22 cellular contexts compared by ENCODE assay signal in the genomic region with DNA sequence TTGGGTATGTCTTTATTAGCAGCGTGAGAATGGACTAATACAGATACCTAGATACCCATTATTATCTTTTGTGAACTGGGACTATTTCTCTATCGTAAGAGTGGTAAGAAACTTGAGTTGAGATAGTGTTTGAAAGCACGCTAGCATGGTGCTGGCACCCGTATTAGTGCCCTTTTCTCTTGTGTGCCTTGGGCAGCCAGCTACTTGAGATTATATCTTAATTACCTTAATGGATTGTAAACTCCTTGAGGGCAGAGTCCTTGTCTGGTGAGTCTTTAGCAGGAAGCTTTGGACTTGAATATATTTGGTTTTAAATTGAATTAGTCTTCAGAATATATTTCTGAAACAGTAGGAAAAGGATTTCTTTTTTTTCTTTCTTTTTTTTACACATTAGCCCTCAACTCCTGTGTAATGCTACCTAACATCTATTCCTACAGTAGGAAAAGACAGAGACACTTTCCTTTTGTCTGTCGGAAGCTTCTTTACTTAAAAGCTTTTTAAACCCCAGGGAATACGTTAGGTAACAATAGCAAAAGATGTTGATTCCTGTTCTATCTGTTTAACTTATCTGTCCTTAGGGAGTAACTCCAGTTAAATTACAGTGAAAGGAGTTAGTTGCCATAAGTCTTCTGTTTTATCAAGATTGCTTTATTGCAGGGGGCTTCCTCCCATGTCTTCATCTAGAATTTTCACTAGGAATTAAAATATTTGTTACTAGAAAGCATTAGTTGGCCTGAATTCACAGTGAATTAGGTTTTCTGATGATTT. TPM values are rescaled to one million over a fixed set of nuclear protein-coding genes. Genes with fewer than 3 reads are reported as not detected.
A peak's percentile ranks its signal among the peaks of the same experiment; 100 is the strongest.
DNase-seq lines count a peak whose midpoint lies in the region; ATAC-seq and TF ChIP-seq lines count a peak whose summit lies in the region.
"Had no signal": no experiment of that assay in that cellular context is flagged by ENCODE, and none has a peak within 500 bp of the region (broad histone marks: within the 10 kb centered on the region; RNA-seq: fewer than 3 reads in every experiment).

No MANE protein-coding gene starts in this region.

- intact Hi-C loops in MCF 10A (cut with micrococcal nuclease) (no loop called here), mammary epithelial cell (cut with micrococcal nuclease) (no loop called here), thyroid gland (cut with DNase I) (no loop called here), left ventricle myocardium superior (cut with micrococcal nuclease) (no loop called here)

- 88% methylated on average over 6 of the region's 6 CpGs for WGBS in mammary epithelial cell (ENCODE audit: low coverage, missing lambda C conversion rate)
- WGBS in mesendoderm (ENCODE audit: extremely low coverage, insufficient coverage, low lambda C conversion rate), result no CpG with 5 or more reads among the region's 6 CpGs
- 89 to 91% methylated on average over 6 of the region's 6 CpGs for WGBS in thyroid gland, 2 donors

- POLR2A ChIA-PET in MCF 10A (lab: Yijun Ruan, JAX), result interaction anchor here (0.7 to 17.9 kb wide), 5 partner anchors 10 to 79 kb away, joined by 3 to 313 read pairs (median 4); a partner anchor contains a TSS

- H2BK120ac ChIP-seq in mesendoderm (ENCODE audit: low read depth, low read length), result no peak overlapping the region

- H2BK15ac ChIP-seq in mesendoderm (replicated peaks; ENCODE audit: low read depth), result no peak overlapping the region

- H3K9me3 ChIP-seq in mammary epithelial cell (replicated peaks; ENCODE audit: insufficient read depth, low read length) (no peaks in the 10 kb centered on the region), thyroid gland (no peaks in the 10 kb centered on the region)
- H3K9me3 ChIP-seq: testis had no signal

- H3K79me1 ChIP-seq in mesendoderm (ENCODE audit: low read length), result peaks cover 31% of the 10 kb centered on the region

- no peak overlapping the region for H3K4me3 ChIP-seq in mammary epithelial cell (replicated peaks in 1 of 3; ENCODE audit: insufficient read depth in 1 of 3, low read depth in 2 of 3, low read length in 3 of 3)
- H3K4me3 ChIP-seq in mesendoderm (ENCODE audit: low read length), result no peak overlapping the region
- no peak overlapping the region for H3K4me3 ChIP-seq in thyroid gland (replicated peaks in 1 of 3)
- H3K4me3 ChIP-seq: spleen, testis had no signal

- H3K36me3 ChIP-seq in mammary epithelial cell (ENCODE audit: insufficient read depth, low read length) (no peaks in the 10 kb centered on the region), mesendoderm (ENCODE audit: control insufficient read depth, insufficient read depth, low read length) (no peaks in the 10 kb centered on the region), thyroid gland (no peaks in the 10 kb centered on the region)
- H3K36me3 ChIP-seq: spleen had no signal

- H3K27ac ChIP-seq in mammary epithelial cell (ENCODE audit: insufficient read depth, low read depth, low read length), result no peak overlapping the region
- H3K27ac ChIP-seq in mesendoderm (ENCODE audit: low read depth, low read length), result no peak overlapping the region
- H3K27ac ChIP-seq in thyroid gland, result peak overlapping the region; percentile 12 to 71 (median 53)
- H3K27ac ChIP-seq: C4-2B, testis had no signal

- TF ChIP-seq POLR2A in thyroid gland (IDR thresholded peaks at IDR 0.05), result no peak

- dilution Hi-C loops in mammary epithelial cell (cut with HindIII; ENCODE audit: low sequenced_read_pairs), result no loop called here

- peaks cover 6% of the 10 kb centered on the region for H3K36me3 Mint-ChIP-seq in MCF 10A (ENCODE audit: insufficient read depth, unreplicated experiment)

- H3K4me2 ChIP-seq in mammary epithelial cell (ENCODE audit: insufficient read depth, low read depth, low read length) (no peak overlapping the region), mesendoderm (ENCODE audit: low read length) (no peak overlapping the region)

- H3K9ac ChIP-seq in mammary epithelial cell (ENCODE audit: insufficient read depth, low read length), result no peak overlapping the region
- no peak overlapping the region for H3K9ac ChIP-seq in mesendoderm (ENCODE audit: low read length)

- no peak for ATAC-seq in GM21786 (IDR thresholded peaks at IDR 0.05; ENCODE audit: unreplicated experiment)
- ATAC-seq in left ventricle myocardium superior, result no peak
- ATAC-seq: HCT116 had no signal

- no peak overlapping the region for H2AFZ ChIP-seq in mammary epithelial cell (ENCODE audit: low read depth, low read length)

- in situ Hi-C loops in mammary epithelial cell (cut with MboI; ENCODE audit: low sequenced_read_pairs in 2 of 2), result no loop called here

- no peak overlapping the region for H3K56ac ChIP-seq in mesendoderm (ENCODE audit: low read length)

- peaks cover 60% of the 10 kb centered on the region for H3K4me1 Mint-ChIP-seq in MCF 10A (ENCODE audit: insufficient read depth, unreplicated experiment)

- peak overlapping the region; percentile 30 for H3K27ac Mint-ChIP-seq in MCF 10A (ENCODE audit: low read depth, unreplicated experiment)
- H3K27ac Mint-ChIP-seq: activated CD4-positive, alpha-beta T cell treated with anti-CD3 and anti-CD28 coated beads, Interleukin-2, amount 10 ng/mL, durations not matched to agents 24 days and 14 days; memory B cell had no signal

- H4K5ac ChIP-seq in mesendoderm (ENCODE audit: low read length), result no peak overlapping the region

- H3K27me3 ChIP-seq in mammary epithelial cell (ENCODE audit: insufficient read depth, low read length), result no peaks in the 10 kb centered on the region
- no peaks in the 10 kb centered on the region for H3K27me3 ChIP-seq in mesendoderm (ENCODE audit: insufficient read depth, low read length, poor library complexity)
- H3K27me3 ChIP-seq in thyroid gland, result no peaks in the 10 kb centered on the region
- H3K27me3 ChIP-seq: spleen, testis had no signal

- no peak overlapping the region for H3K23ac ChIP-seq in mesendoderm (ENCODE audit: low read length)

- H3K4me1 ChIP-seq in mammary epithelial cell (ENCODE audit: insufficient read depth, low read length) (peaks cover 34% of the 10 kb centered on the region), mesendoderm (ENCODE audit: control insufficient read depth, low read depth, low read length) (peaks cover 10% of the 10 kb centered on the region), thyroid gland (peaks cover 63 to 85% of the 10 kb centered on the region in 2 donors)

- no TSS peak for BruUV-seq in MCF 10A (replicated peaks; lab: Mats Ljungman, UMichigan)
- BruUV-seq in mammary epithelial cell (replicated peaks; lab: Mats Ljungman, UMichigan), result no TSS peak

- CTCF ChIA-PET in MCF 10A (lab: Yijun Ruan, JAX), result interaction anchor here (0.8 to 1.2 kb wide), 2 partner anchors 15 to 63 kb away, joined by 5 to 8 read pairs; no protein-coding TSS in a partner anchor
- CTCF ChIA-PET in mammary epithelial cell (lab: Charles Lee; ENCODE audit: low non-redundant PET), result no interaction called here

- TF ChIP-seq CTCF in MCF 10A (IDR thresholded peaks at IDR 0.05; ENCODE audit: unreplicated experiment) (no peak), mammary epithelial cell (conservative IDR thresholded peaks at IDR 0.05 in 1 of 2, IDR thresholded peaks at IDR 0.05 in 1 of 2; ENCODE audit: extremely low read depth in 1 of 2, insufficient read depth in 1 of 2, low read depth in 1 of 2, low read length in 2 of 2) (no peak), thyroid gland (IDR thresholded peaks at IDR 0.05) (no peak)

- H3K9me3 Mint-ChIP-seq in MCF 10A (ENCODE audit: unreplicated experiment), result no peaks in the 10 kb centered on the region

- no peaks in the 10 kb centered on the region for H4K20me1 ChIP-seq in mammary epithelial cell (ENCODE audit: insufficient read depth, low read length)

- no peak overlapping the region for H3K4me3 Mint-ChIP-seq in MCF 10A (ENCODE audit: unreplicated experiment)
- H3K4me3 Mint-ChIP-seq: activated CD4-positive, alpha-beta T cell treated with anti-CD3 and anti-CD28 coated beads, Interleukin-2, amount 10 ng/mL, durations not matched to agents 24 days and 14 days; brain; memory B cell had no signal

- H3K79me2 ChIP-seq in mammary epithelial cell (ENCODE audit: insufficient read depth, low read length) (peaks cover 99% of the 10 kb centered on the region), mesendoderm (ENCODE audit: control insufficient read depth, insufficient read depth, low read length) (peaks cover 67% of the 10 kb centered on the region)

- no peak overlapping the region for H3K18ac ChIP-seq in mesendoderm (ENCODE audit: low read length)

- H2AK5ac ChIP-seq in mesendoderm (ENCODE audit: low read length), result no peak overlapping the region

- no peaks in the 10 kb centered on the region for H3K27me3 Mint-ChIP-seq in MCF 10A (ENCODE audit: insufficient read depth, unreplicated experiment)
- H3K27me3 Mint-ChIP-seq: activated CD4-positive, alpha-beta T cell treated with anti-CD3 and anti-CD28 coated beads, Interleukin-2, amount 10 ng/mL, durations not matched to agents 24 days and 14 days; brain; memory B cell had no signal

- no peak overlapping the region for H4K8ac ChIP-seq in mesendoderm (ENCODE audit: low read depth, low read length)

- no peak for DNase-seq in MCF 10A (ENCODE audit: unreplicated experiment)
- DNase-seq in mammary epithelial cell, result no peak
- DNase-seq in NCI-H69 (lab: John Stamatoyannopoulos, UW), result peak; percentile 55
- DNase-seq in mesendoderm, result peak; percentile 77
- no peak for DNase-seq in thyroid gland
- DNase-seq in DMS53 treated with DMSO at 0.1 percent for 48 hours (lab: John Stamatoyannopoulos, UW; ENCODE audit: unreplicated experiment), result no peak
- DNase-seq in left ventricle myocardium superior, result no peak
- DNase-seq: activated CD4-positive, alpha-beta T cell treated with anti-CD3 and anti-CD28 coated beads, Interleukin-2, amount 10 ng/mL, durations not matched to agents 24 days and 14 days; effector CD4-positive, alpha-beta T cell; head of caudate nucleus; NCI-H2081 treated with DMSO at 0.1 percent for 48 hours; NCI-H524; spleen; stimulated activated CD4-positive, alpha-beta T cell treated with anti-CD3 and anti-CD28 coated beads, Interleukin-4, amount 100 ng/mL, for 1 hour; stimulated activated naive CD4-positive, alpha-beta T cell; T-helper 2 cell; testis had no signal

- H2BK5ac ChIP-seq in mesendoderm (ENCODE audit: low read length), result no peak overlapping the region

- H3K4ac ChIP-seq in mesendoderm (ENCODE audit: low read depth, low read length), result no peak overlapping the region

RNA-seq across cellular contexts. Expression of a gene that starts 26.0 kb away (rescaled TPM):
- 141 and 174 TPM in 2 replicates for total RNA-seq in MCF 10A (2022)
- total RNA-seq in mammary epithelial cell, result 10 to 100 TPM; 13.2 to 92.0 TPM
- 10.6 TPM for polyA plus RNA-seq in mammary epithelial cell
- 21.7 TPM for polyA minus RNA-seq in mammary epithelial cell
- polyA plus RNA-seq in mesendoderm (2013, experiment 1 of 2), result 172 TPM
- 171 TPM for polyA plus RNA-seq in mesendoderm (2013, experiment 2 of 2)
- total RNA-seq in thyroid gland, result 10 to 100 TPM; 31.3 to 46.3 (median 41.4) TPM
- 25.3 TPM for total RNA-seq in left ventricle myocardium superior

Comparison
In these comparisons a context has a peak if more than half of its experiments do, and no peak if none do; other contexts are left out.
1. DNase-seq: peak in NCI-H69 (single experiment) and mesendoderm (single experiment); none in MCF 10A (single experiment), mammary epithelial cell (single experiment), thyroid gland (0 of 2), DMS53 treated with DMSO at 0.1 percent for 48 hours (single experiment) and left ventricle myocardium superior (single experiment).
2. H3K27ac ChIP-seq: peak in thyroid gland (3 of 3); none in mammary epithelial cell (single experiment) and mesendoderm (single experiment).